29 cellular contexts compared by ENCODE assay signal in the genomic region with DNA sequence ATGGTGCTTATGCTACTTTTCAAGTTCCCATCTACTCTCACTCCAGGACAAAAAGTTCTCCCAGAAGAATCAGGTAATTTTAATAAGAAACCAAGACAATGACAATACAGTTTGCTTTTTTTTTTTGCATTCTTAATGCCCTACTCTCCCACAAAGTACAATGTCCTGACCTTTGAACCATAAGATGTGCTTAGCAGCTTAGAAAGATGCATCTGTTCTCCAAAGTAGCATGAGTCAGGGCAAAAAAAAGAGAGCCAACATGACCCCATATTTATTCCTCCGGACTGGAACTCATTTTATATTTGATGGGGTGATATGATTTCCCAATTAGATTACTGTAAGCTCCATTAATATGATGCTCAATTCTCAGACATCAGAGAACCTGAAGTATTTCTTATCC. TPM values are rescaled to one million over a fixed set of nuclear protein-coding genes. Genes with fewer than 3 reads are reported as not detected.
"Had no signal": no experiment of that assay in that cellular context is flagged by ENCODE, and none has a peak within 500 bp of the region (broad histone marks: within the 10 kb centered on the region; RNA-seq: fewer than 3 reads in every experiment).

No MANE protein-coding gene starts in this region.

- H2AFZ ChIP-seq: parathyroid adenoma had no signal

- H3K79me2 ChIP-seq: parathyroid adenoma had no signal

- ATAC-seq: heart left ventricle, natural killer cell had no signal

- H3K4me3 ChIP-seq: heart left ventricle, neural progenitor cell, right atrium auricular region, spleen, transverse colon had no signal

- H3K36me3 ChIP-seq: heart left ventricle, neural progenitor cell, right atrium auricular region, spleen, transverse colon had no signal

- H3K4me2 ChIP-seq: neural progenitor cell had no signal

- H3K4me1 ChIP-seq: heart left ventricle, parathyroid adenoma, right atrium auricular region, spleen, testis, transverse colon had no signal

- H3K9ac ChIP-seq: neural progenitor cell, parathyroid adenoma had no signal

- H3K9me3 ChIP-seq: heart left ventricle, right atrium auricular region, spleen, testis, transverse colon had no signal

- DNase-seq: activated CD4-positive, alpha-beta memory T cell treated with anti-CD3 and anti-CD28 coated beads for 36 hours; activated CD4-positive, alpha-beta T cell treated with anti-CD3 and anti-CD28 coated beads for 4 hours; activated CD8-positive, alpha-beta memory T cell treated with anti-CD3 and anti-CD28 coated beads, Interleukin-2, amount 50 U/mL, for 4 hours; activated gamma-delta T cell treated with Interleukin-2 at 50 U/mL for 16 hours; activated naive CD4-positive, alpha-beta T cell treated with anti-CD3 and anti-CD28 coated beads, Interleukin-2, amount 50 U/mL, for 16 hours; activated T-cell treated with anti-CD3 and anti-CD28 coated beads, Interleukin-2, amount 50 U/mL, for 24 hours; dermis blood vessel endothelial cell; effector CD4-positive, alpha-beta T cell; heart left ventricle; hypothalamus; immature natural killer cell; midbrain; natural killer cell; occipital lobe; spleen; stimulated activated CD4-positive, alpha-beta T cell treated with anti-CD3 and anti-CD28 coated beads, Interleukin-2, amount 100 ng/mL, for 48 hours; stimulated activated naive CD4-positive, alpha-beta T cell treated with Interleukin-2 at 50 U/mL for 16 hours; testis; transverse colon had no signal

- H3K27me3 ChIP-seq: heart left ventricle, neural progenitor cell, right atrium auricular region, spleen, testis, transverse colon had no signal

- H3K27ac ChIP-seq: heart left ventricle, neural progenitor cell, parathyroid adenoma, right atrium auricular region, spleen, testis, transverse colon had no signal

RNA-seq across cellular contexts. Expression of a gene that starts 16.5 kb away (rescaled TPM):
- total RNA-seq: activated CD4-positive, alpha-beta memory T cell treated with anti-CD3 and anti-CD28 coated beads for 36 hours; activated CD8-positive, alpha-beta memory T cell treated with anti-CD3 and anti-CD28 coated beads for 36 hours; dermis blood vessel endothelial cell; epithelial cell of proximal tubule; fibroblast of villous mesenchyme; heart left ventricle; kidney epithelial cell; lower leg skin; natural killer cell; occipital lobe; pulmonary artery endothelial cell; right atrium auricular region; spleen; transverse colon; urinary bladder had no signal
- polyA plus RNA-seq: heart left ventricle, immature natural killer cell, spleen, urinary bladder had no signal

RNA-seq across cellular contexts. Expression of a gene that starts 27.5 kb away (rescaled TPM):
- total RNA-seq: dermis blood vessel endothelial cell, fibroblast of villous mesenchyme, natural killer cell had no signal
- polyA plus RNA-seq: heart left ventricle, immature natural killer cell had no signal
